In the genomic region with DNA sequence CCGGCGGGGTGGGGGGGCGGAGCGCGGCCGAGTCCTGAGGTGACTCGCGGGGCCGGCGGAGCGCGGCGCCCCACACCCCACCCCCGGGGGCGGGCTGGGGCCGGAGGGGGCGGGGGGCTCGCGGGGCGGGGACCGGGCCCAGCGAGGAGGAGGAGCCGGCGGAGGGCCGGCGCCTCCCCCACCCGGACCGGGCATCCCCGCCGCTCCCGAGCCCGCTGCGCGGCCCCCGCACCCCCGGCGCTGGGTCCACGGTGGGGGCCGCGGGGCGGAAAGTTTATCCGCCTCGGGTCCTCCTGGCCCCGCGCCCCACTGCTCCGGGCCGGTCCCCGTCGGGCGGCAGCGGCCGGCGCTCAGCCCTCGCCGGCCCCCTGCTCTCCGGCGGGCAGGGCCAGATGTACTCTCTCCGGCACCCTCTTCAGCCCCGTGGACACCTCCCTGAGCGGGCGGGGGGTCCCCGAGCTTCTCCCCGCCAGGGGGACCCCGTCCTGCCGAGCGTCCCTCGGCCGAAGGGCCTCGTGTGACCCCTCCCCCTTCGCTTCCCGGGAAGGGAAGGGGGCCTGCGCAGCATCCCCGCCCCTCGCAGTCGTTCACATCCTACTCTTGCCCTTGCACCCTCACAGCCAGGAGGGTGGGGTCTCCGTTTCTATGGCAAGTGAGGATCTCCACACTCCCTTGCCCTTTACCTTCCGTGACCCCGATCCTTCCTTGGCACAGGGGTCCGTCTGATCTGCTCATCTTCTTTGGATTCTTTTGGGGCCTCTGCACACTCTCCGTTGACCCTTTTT, we compare ENCODE assay signal across 8 cellular contexts. TPM values are rescaled to one million over a fixed set of nuclear protein-coding genes. Genes with fewer than 3 reads are reported as not detected.
DNase-seq lines count a peak whose midpoint lies in the region; ATAC-seq and TF ChIP-seq lines count a peak whose summit lies in the region.

No MANE protein-coding gene starts in this region.

- H3K9ac ChIP-seq in colonic mucosa (ENCODE audit: low read depth in 2 of 2, low read length in 2 of 2) = peak overlapping the region; percentile 76 to 78

- TF ChIP-seq POLR2A in right lobe of liver (IDR thresholded peaks at IDR 0.05) = no peak

- H3K4me3 ChIP-seq in WI38 (ENCODE audit: low read depth, low read length) (peak overlapping the region; percentile 84), colonic mucosa (peak overlapping the region; percentile 86), right lobe of liver (peak overlapping the region; percentile 75 to 85 (median 78))

- H3K27ac ChIP-seq in colonic mucosa (peak overlapping the region; percentile 58), right lobe of liver (peak overlapping the region; percentile 54 to 81 (median 56))

- peaks cover 3% of the 10 kb centered on the region for H3K4me1 ChIP-seq in colonic mucosa
- peaks cover 0 to 17% (median 3%) of the 10 kb centered on the region in 4 donors for H3K4me1 ChIP-seq in right lobe of liver

- H3K36me3 ChIP-seq in colonic mucosa (no peaks in the 10 kb centered on the region), right lobe of liver (no peaks in the 10 kb centered on the region)

- WGBS in right lobe of liver (ENCODE audit: insufficient coverage, low coverage, low lambda C conversion rate, missing lambda C conversion rate) = 8% methylated on average over 5 of the region's 80 CpGs

- TF ChIP-seq CTCF in WI38 (IDR thresholded peaks at IDR 0.05; ENCODE audit: low read depth, low read length) = peak; percentile 19; the same call in 1 of the 2 replicates
- peak; percentile 18 for TF ChIP-seq CTCF in colonic mucosa (IDR thresholded peaks at IDR 0.05)
- TF ChIP-seq CTCF in right lobe of liver (IDR thresholded peaks at IDR 0.05) = peak in 2 of 4 donors; percentile 8 to 9

- DNase-seq in ELR (ENCODE audit: low read depth) = peak; percentile 54
- DNase-seq in colonic mucosa = peak; percentile 32
- DNase-seq in right lobe of liver = peak; percentile 56 to 65 (median 61)
- DNase-seq in stimulated activated CD4-positive, alpha-beta T cell treated with anti-CD3 and anti-CD28 coated beads, TNF-alpha, amount 100 ng/mL, for 4 hours (ENCODE audit: low read depth in 3 of 3) = peak in 2 of 3 experiments; percentile 13 to 22

- intact Hi-C loops in colonic mucosa (cut with DNase I) (no loop called here), right lobe of liver (cut with DNase I) (no loop called here)

- H3K27me3 ChIP-seq in colonic mucosa (no peaks in the 10 kb centered on the region), right lobe of liver (no peaks in the 10 kb centered on the region)

- peak; percentile 16 for ATAC-seq in HG03139 (IDR thresholded peaks at IDR 0.05; ENCODE audit: unreplicated experiment)
- ATAC-seq in right lobe of liver = peak in 2 of 4 donors; percentile 6 to 11
- ATAC-seq in GM18502 (IDR thresholded peaks at IDR 0.05; ENCODE audit: poor library complexity, unreplicated experiment) = no peak
- ATAC-seq in HG03097 (IDR thresholded peaks at IDR 0.05; ENCODE audit: low FRiP score, unreplicated experiment) = no peak

- H3K9me3 ChIP-seq in colonic mucosa (no peaks in the 10 kb centered on the region), right lobe of liver (no peaks in the 10 kb centered on the region)

RNA-seq across cellular contexts. Expression of gene CAMTA1, which starts 0.7 kb away (rescaled TPM):
- 10 to 100 TPM; 76.8 to 92.8 TPM for total RNA-seq in colonic mucosa
- total RNA-seq in right lobe of liver = 10 to 100 TPM; 32.3 to 49.4 (median 37.2) TPM
